In the genomic region with DNA sequence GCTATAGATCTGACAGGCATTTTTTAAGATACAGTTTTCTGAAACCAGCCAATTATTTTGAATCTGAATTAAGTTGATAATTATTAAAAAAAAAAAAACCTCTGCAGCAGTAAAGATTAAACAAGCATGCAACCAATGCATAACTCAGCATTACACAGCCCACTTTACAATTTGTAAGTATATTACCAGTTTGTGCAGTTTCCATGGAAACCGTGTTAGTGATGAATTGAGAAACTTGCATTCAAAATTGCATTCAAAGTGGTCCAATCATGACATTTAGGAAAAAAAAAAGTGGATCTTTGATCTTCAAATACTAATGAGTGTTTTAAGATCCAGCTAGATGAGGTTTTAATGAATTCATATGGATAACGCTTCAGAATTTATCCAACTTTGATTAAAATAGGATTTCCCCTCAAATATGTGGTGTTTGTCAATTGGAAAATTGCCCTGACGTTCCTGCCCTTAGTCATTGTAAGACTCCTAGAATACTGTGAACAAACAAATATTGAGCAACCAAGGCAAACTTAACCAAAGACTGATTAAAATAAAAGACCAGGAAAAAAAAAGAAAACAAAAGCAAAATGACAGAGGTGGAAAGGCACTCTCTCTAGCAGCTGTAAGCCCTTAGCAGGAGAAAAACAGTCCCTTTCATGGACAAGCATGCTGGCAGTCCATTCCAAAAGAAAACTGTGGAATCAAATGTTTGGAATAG, we compare ENCODE assay signal across 21 cellular contexts.
DNase-seq lines count a peak whose midpoint lies in the region; TF ChIP-seq lines count a peak whose summit lies in the region.
"Had no signal": no experiment of that assay in that cellular context is flagged by ENCODE, and none has a peak within 500 bp of the region (broad histone marks: within the 10 kb centered on the region; RNA-seq: fewer than 3 reads in every experiment).

No MANE protein-coding gene starts in this region.

- H3K9me2 ChIP-seq in neural cell (ENCODE audit: insufficient read depth, low read length) = no peaks in the 10 kb centered on the region

- no peak for TF ChIP-seq EP300 in neural cell (conservative IDR thresholded peaks at IDR 0.05; ENCODE audit: poor library complexity, severe bottlenecking)

- DNase-seq in EH (ENCODE audit: low read depth) (peak; percentile 68), NCI-H69 (lab: John Stamatoyannopoulos, UW) (peak; percentile 9), esophagus squamous epithelium (lab: John Stamatoyannopoulos, UW) (no peak), retina (no peak), NCI-H510A (lab: John Stamatoyannopoulos, UW) (no peak), HuH-7.5 (ENCODE audit: low spot score) (no peak)
- no peak for DNase-seq in stimulated activated naive CD4-positive, alpha-beta T cell treated with Interleukin-2 at 50 U/mL for 16 hours (lab: John Stamatoyannopoulos, UW)
- DNase-seq: activated CD8-positive, alpha-beta T cell treated with anti-CD3 and anti-CD28 coated beads for 36 hours; activated naive CD8-positive, alpha-beta T cell treated with anti-CD3 and anti-CD28 coated beads, Interleukin-2, amount 10 ng/mL, durations not matched to agents 7 days and 5 days; activated T-cell treated with anti-CD3 and anti-CD28 coated beads, Interleukin-2, amount 50 U/mL, for 48 hours; DMS153; immature natural killer cell; NCI-H1417 treated with DMSO at 0.1 percent for 48 hours; NK-92 treated with Interleukin-12 subunit alpha and Interleukin-12 subunit beta, amount 100 ng/mL, for 24 hours; stimulated activated naive CD4-positive, alpha-beta T cell; transverse colon; WERI-Rb-1 had no signal

- intact Hi-C loops in esophagus squamous epithelium (cut with DNase I) = no loop called here

- no peaks in the 10 kb centered on the region for H3K79me2 ChIP-seq in neural cell (replicated peaks; ENCODE audit: insufficient read depth, low read length)

- H3K9me3 ChIP-seq in esophagus squamous epithelium = no peaks in the 10 kb centered on the region
- H3K9me3 ChIP-seq in neural cell (ENCODE audit: low read length) = no peaks in the 10 kb centered on the region
- H3K9me3 ChIP-seq: BLaER1 treated with 17β-estradiol and CSF1 and Interleukin-3, amounts not matched to agents 10 nM and 100 nM; HAP-1; transverse colon had no signal

- H3K27ac ChIP-seq in esophagus squamous epithelium (peak overlapping the region in 3 of 4 donors; percentile 10 to 65 (median 34)), neural cell (ENCODE audit: low read length) (peak overlapping the region; percentile 1)
- H3K27ac ChIP-seq: BLaER1 treated with 17β-estradiol and CSF1 and Interleukin-3, amounts not matched to agents 10 nM and 100 nM; RWPE1; transverse colon; WERI-Rb-1 had no signal

- peaks cover 3% of the 10 kb centered on the region for H3F3A ChIP-seq in neural cell (ENCODE audit: insufficient read depth, low read length, poor library complexity, severe bottlenecking)

- peaks cover 0 to 22% (median 11%) of the 10 kb centered on the region in 3 donors for H3K4me1 ChIP-seq in esophagus squamous epithelium
- H3K4me1 ChIP-seq: BLaER1 treated with 17β-estradiol and CSF1 and Interleukin-3, amounts not matched to agents 10 nM and 100 nM; HAP-1 had no signal

- no peak overlapping the region for H2AFZ ChIP-seq in neural cell (ENCODE audit: low read depth, low read length)

- H3K4me3 ChIP-seq in esophagus squamous epithelium (no peak overlapping the region), neural cell (ENCODE audit: low read length) (no peak overlapping the region)
- H3K4me3 ChIP-seq: BLaER1 treated with 17β-estradiol and CSF1 and Interleukin-3, amounts not matched to agents 10 nM and 100 nM; HAP-1; transverse colon had no signal

- H3K27me3 ChIP-seq in esophagus squamous epithelium (no peaks in the 10 kb centered on the region), neural cell (ENCODE audit: insufficient read depth, low read depth, low read length) (no peaks in the 10 kb centered on the region)
- H3K27me3 ChIP-seq: BLaER1 treated with 17β-estradiol and CSF1 and Interleukin-3, amounts not matched to agents 10 nM and 100 nM; transverse colon had no signal

- no peaks in the 10 kb centered on the region for H3K36me3 ChIP-seq in esophagus squamous epithelium
- H3K36me3 ChIP-seq in neural cell (ENCODE audit: insufficient read depth, low read length) = peaks cover 4% of the 10 kb centered on the region
- H3K36me3 ChIP-seq: BLaER1 treated with 17β-estradiol and CSF1 and Interleukin-3, amounts not matched to agents 10 nM and 100 nM; HAP-1; transverse colon; WERI-Rb-1 had no signal

- TF ChIP-seq POLR2A in esophagus squamous epithelium (IDR thresholded peaks at IDR 0.05) = no peak

- TF ChIP-seq CTCF in esophagus squamous epithelium (IDR thresholded peaks at IDR 0.05) (no peak), neural cell (IDR thresholded peaks at IDR 0.05; ENCODE audit: poor library complexity, severe bottlenecking) (no peak)

- no peak for TF ChIP-seq RAD21 in neural cell (conservative IDR thresholded peaks at IDR 0.05)

- no peaks in the 10 kb centered on the region for H4K20me1 ChIP-seq in neural cell (ENCODE audit: insufficient read depth)
- H4K20me1 ChIP-seq: BLaER1 treated with 17β-estradiol and CSF1 and Interleukin-3, amounts not matched to agents 10 nM and 100 nM had no signal

- 22 to 26% methylated on average over 3 of the region's 3 CpGs for WGBS in esophagus squamous epithelium, 2 donors

- no peak overlapping the region for H3K9ac ChIP-seq in neural cell (ENCODE audit: low read length)
- H3K9ac ChIP-seq: BLaER1 treated with 17β-estradiol and CSF1 and Interleukin-3, amounts not matched to agents 10 nM and 100 nM had no signal

- no peak overlapping the region for H3K4me2 ChIP-seq in neural cell (ENCODE audit: low read length)
- H3K4me2 ChIP-seq: BLaER1 treated with 17β-estradiol and CSF1 and Interleukin-3, amounts not matched to agents 10 nM and 100 nM had no signal

TF ChIP-seq in neural cell, 6 proteins besides CTCF, POLR2A, EP300 and RAD21:
- TF ChIP-seq SMC3 (conservative IDR thresholded peaks at IDR 0.05; ENCODE audit: poor library complexity) (no peak), POLR2AphosphoS5 (IDR thresholded peaks at IDR 0.05) (no peak), EZH2 (IDR thresholded peaks at IDR 0.05; ENCODE audit: borderline replicate concordance, insufficient read depth, low read length, poor library complexity, severe bottlenecking) (no peak), MXI1 (conservative IDR thresholded peaks at IDR 0.05; ENCODE audit: poor library complexity, severe bottlenecking) (no peak), TAF1 (IDR thresholded peaks at IDR 0.05; ENCODE audit: low read depth) (no peak)
- TF ChIP-seq, protein P1, sequence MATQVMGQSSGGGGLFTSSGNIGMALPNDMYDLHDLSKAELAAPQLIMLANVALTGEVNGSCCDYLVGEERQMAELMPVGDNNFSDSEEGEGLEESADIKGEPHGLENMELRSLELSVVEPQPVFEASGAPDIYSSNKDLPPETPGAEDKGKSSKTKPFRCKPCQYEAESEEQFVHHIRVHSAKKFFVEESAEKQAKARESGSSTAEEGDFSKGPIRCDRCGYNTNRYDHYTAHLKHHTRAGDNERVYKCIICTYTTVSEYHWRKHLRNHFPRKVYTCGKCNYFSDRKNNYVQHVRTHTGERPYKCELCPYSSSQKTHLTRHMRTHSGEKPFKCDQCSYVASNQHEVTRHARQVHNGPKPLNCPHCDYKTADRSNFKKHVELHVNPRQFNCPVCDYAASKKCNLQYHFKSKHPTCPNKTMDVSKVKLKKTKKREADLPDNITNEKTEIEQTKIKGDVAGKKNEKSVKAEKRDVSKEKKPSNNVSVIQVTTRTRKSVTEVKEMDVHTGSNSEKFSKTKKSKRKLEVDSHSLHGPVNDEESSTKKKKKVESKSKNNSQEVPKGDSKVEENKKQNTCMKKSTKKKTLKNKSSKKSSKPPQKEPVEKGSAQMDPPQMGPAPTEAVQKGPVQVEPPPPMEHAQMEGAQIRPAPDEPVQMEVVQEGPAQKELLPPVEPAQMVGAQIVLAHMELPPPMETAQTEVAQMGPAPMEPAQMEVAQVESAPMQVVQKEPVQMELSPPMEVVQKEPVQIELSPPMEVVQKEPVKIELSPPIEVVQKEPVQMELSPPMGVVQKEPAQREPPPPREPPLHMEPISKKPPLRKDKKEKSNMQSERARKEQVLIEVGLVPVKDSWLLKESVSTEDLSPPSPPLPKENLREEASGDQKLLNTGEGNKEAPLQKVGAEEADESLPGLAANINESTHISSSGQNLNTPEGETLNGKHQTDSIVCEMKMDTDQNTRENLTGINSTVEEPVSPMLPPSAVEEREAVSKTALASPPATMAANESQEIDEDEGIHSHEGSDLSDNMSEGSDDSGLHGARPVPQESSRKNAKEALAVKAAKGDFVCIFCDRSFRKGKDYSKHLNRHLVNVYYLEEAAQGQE (IDR thresholded peaks at IDR 0.05; ENCODE audit: borderline replicate concordance) = no peak

Comparison
In these comparisons a context has a peak if more than half of its experiments do, and no peak if none do; other contexts are left out.
1. DNase-seq: peak in EH (single experiment) and NCI-H69 (single experiment); none in esophagus squamous epithelium (single experiment), retina (single experiment), stimulated activated naive CD4-positive, alpha-beta T cell treated with Interleukin-2 at 50 U/mL for 16 hours (single experiment), NCI-H510A (single experiment) and HuH-7.5 (single experiment).